2 cellular contexts compared by ENCODE assay signal in genomic region chr2:181264016-181264415, GRCh38.
TF ChIP-seq lines count a peak whose summit lies in the region.

No MANE protein-coding gene starts in this region.

TF ChIP-seq in SK-N-SH, 30 proteins besides CTCF, POLR2A, EP300 and RAD21 (continued from another document):
- TF ChIP-seq REST (IDR thresholded peaks at IDR 0.05; ENCODE audit: low read depth, low read length) = no peak
- TF ChIP-seq TCF12 (IDR thresholded peaks at IDR 0.05) = no peak
- TF ChIP-seq USF2 (IDR thresholded peaks at IDR 0.05; ENCODE audit: borderline replicate concordance, low read depth, low read length) = no peak
- TF ChIP-seq YY1 (IDR thresholded peaks at IDR 0.05; ENCODE audit: low read depth) = no peak
- no peak for TF ChIP-seq SMC3 (IDR thresholded peaks at IDR 0.05; ENCODE audit: low read depth, low read length)
- TF ChIP-seq MEF2A (IDR thresholded peaks at IDR 0.05; ENCODE audit: borderline replicate concordance, low read depth) = no peak
- no peak for TF ChIP-seq JUND (IDR thresholded peaks at IDR 0.05)
TF ChIP-seq in SK-N-SH: peak in this region for 0.

TF ChIP-seq in SK-N-SH treated with all-trans-retinoic acid at 6 μM for 48 hours, 23 proteins besides CTCF, POLR2A, EP300 and RAD21 (continued from another document):
- no peak for TF ChIP-seq CREB5 (CRISPR knock-in tag; IDR thresholded peaks at IDR 0.05; ENCODE audit: low read depth)
- no peak for TF ChIP-seq TCF4 (CRISPR knock-in tag; IDR thresholded peaks at IDR 0.05; ENCODE audit: borderline replicate concordance)
- no peak for TF ChIP-seq GLIS3 (CRISPR knock-in tag; IDR thresholded peaks at IDR 0.05)
- TF ChIP-seq ZNF70 (CRISPR knock-in tag; IDR thresholded peaks at IDR 0.05) = no peak
- no peak for TF ChIP-seq TOX (CRISPR knock-in tag; IDR thresholded peaks at IDR 0.05; ENCODE audit: borderline replicate concordance)
TF ChIP-seq in SK-N-SH treated with all-trans-retinoic acid at 6 μM for 48 hours: peak in this region for 0.
